In the genomic region with DNA sequence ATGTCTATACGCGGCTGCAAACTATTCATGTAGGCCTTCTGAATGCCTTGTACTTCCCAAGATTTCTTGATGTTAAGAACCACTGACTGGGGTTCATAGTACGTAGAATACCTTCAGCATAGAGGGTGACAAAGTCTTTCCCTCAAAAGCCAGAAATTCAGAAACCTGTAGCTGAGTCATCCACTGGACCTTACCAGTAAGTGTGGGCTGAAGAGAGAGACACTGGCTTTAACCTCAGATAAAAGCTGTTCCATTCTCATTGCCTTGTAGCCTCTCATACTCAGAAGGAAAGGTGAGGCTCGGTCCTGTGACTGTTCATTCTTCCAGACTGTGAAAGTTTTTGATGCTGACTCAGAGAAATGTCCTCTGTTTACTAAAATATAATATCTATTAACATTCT, we compare ENCODE assay signal across 14 cellular contexts. TPM values are rescaled to one million over a fixed set of nuclear protein-coding genes. Genes with fewer than 3 reads are reported as not detected.
"Had no signal": no experiment of that assay in that cellular context is flagged by ENCODE, and none has a peak within 500 bp of the region (broad histone marks: within the 10 kb centered on the region; RNA-seq: fewer than 3 reads in every experiment).

No MANE protein-coding gene starts in this region.

RNA-seq across cellular contexts. Expression of a gene that starts 9.5 kb away (rescaled TPM):
- total RNA-seq: activated naive CD4-positive, alpha-beta T cell treated with anti-CD3 and anti-CD28 coated beads for 36 hours; activated naive CD4-positive, alpha-beta T cell treated with anti-CD3 and anti-CD28 coated beads, Interleukin-2, amount 50 U/mL, for 72 hours; activated naive CD8-positive, alpha-beta T cell treated with anti-CD3 and anti-CD28 coated beads for 36 hours; activated naive CD8-positive, alpha-beta T cell treated with anti-CD3 and anti-CD28 coated beads, Interleukin-2, amount 10 ng/mL, durations not matched to agents 7 days and 5 days; activated T-cell treated with anti-CD3 and anti-CD28 coated beads, Interleukin-2, amount 50 U/mL, for 4 hours; activated T-helper 1 cell treated with anti-CD3 and anti-CD28 coated beads, Interleukin-12 subunit alpha, Interleukin-12 subunit beta, Interleukin-2, Interleukin-4 antibody, amounts not matched to agents 30 ng/mL and 10 ng/mL and 1 ng/mL, durations not matched to agents 14 hours and 24 hours and 36 hours; adrenal gland; aorta; ascending aorta; body of pancreas; breast epithelium; cardiac muscle cell; cardiac septum; chondrocyte had no signal
